In the genomic region with DNA sequence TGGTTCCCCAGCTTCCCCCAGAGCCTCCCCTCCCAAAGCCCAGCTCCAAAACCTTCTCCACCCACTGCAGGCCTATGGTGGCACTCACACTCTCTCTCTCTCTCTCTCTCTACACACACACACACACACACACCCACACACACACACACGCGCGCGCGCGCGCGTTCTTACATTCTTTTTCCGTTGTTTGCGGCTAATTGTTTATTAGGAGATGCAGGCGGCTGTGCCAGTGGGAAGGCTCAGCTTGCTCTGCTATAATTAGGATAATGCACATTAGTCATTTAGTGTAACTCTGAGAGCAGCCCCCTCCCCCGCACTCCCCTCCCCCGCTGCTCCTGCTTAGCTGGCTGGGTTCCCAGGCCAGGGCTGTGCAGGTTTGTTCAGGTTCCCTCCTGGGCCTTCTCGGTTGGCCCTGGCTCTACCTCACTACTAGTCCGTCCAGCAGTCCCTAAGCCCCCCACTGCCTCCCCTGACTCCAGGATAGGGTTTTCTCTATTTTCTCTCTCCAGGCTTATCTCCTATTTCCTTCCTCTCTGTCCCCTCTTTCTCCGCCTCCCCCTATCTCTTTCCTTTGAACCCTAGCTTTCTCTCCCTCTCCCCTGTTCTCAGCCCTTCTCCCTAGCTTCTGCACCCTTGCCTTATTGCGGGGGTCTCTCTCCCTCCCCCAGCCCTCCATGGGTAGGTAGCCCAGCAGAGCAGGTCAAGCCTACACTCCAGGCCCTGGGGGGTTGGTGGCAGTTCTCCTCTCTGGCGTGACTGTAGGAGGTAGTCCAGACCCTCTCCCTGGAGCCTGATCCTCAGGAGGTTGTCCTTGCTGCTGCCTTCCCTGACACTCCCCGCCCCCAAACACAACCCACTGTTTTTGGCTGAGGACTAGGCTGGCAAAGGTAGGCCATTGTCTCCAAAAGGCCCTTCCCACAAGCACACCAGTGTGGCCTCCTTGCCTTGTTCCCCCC, we compare ENCODE assay signal across 1 cellular context.
TF ChIP-seq lines count a peak whose summit lies in the region.

No MANE protein-coding gene starts in this region.

TF ChIP-seq in H1, 55 proteins besides CTCF, POLR2A, EP300 and RAD21:
- TF ChIP-seq CHD1 (IDR thresholded peaks at IDR 0.05; ENCODE audit: low read depth, low read length) = no peak
- TF ChIP-seq KDM1A (IDR thresholded peaks at IDR 0.05; ENCODE audit: borderline replicate concordance, low read length) = 0 out of 2 replicates have a peak, but pooled peaks have one; percentile 10
